ENCODE assay signal across 15 cellular contexts in the genomic region with DNA sequence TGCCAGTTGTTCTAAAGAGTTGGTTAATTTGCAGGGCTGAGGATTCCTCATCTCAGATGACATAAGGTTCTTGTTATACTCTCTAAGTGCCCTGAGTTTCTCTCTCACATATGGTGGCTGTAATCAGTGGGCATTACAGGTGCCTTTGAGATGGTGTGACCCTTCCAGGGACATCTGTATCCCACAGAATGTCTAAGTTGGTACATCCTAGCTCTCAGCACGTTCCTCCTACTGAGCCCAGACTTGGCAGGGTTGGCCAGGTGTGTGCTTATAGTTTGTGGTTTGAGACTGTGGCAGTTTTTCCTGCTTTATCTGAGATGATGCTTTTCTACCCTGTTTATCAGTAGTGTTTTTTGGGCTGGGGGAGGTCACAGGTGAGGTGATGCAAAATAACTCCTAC. TPM values are rescaled to one million over a fixed set of nuclear protein-coding genes. Genes with fewer than 3 reads are reported as not detected.
DNase-seq lines count a peak whose midpoint lies in the region; ATAC-seq and TF ChIP-seq lines count a peak whose summit lies in the region.
"Had no signal": no experiment of that assay in that cellular context is flagged by ENCODE, and none has a peak within 500 bp of the region (broad histone marks: within the 10 kb centered on the region; RNA-seq: fewer than 3 reads in every experiment).

No MANE protein-coding gene starts in this region.

- H3K4me2 ChIP-seq in Loucy (ENCODE audit: low read depth, low read length, poor library complexity, severe bottlenecking): peak overlapping the region; percentile 4

- H3K79me2 ChIP-seq in Loucy (ENCODE audit: insufficient read depth, low read length): no peaks in the 10 kb centered on the region

- H3K9me3 ChIP-seq in HEK293 (ENCODE audit: control insufficient read depth, insufficient read depth, low read depth, low read length): no peaks in the 10 kb centered on the region
- H3K9me3 ChIP-seq in Loucy (ENCODE audit: insufficient read depth, low read depth, low read length): no peaks in the 10 kb centered on the region
- H3K9me3 ChIP-seq: HAP-1 had no signal

- ATAC-seq in GM21619 (IDR thresholded peaks at IDR 0.05; ENCODE audit: unreplicated experiment) (no peak), omental fat pad (ENCODE audit: low FRiP score) (no peak)

- DNase-seq in NCI-H524 treated with DMSO at 0.1 percent for 48 hours (lab: John Stamatoyannopoulos, UW): peak; percentile 73
- DNase-seq in LoVo (ENCODE audit: low spot score): no peak
- DNase-seq in superior temporal gyrus (ENCODE audit: extremely low spot score): no peak
- no peak for DNase-seq in omental fat pad (ENCODE audit: low spot score)
- DNase-seq: C1 segment of cervical spinal cord; Calu3; CD4-positive, alpha-beta memory T cell; COR-L47; DMS153; DND-41; GM23248 had no signal

- H3K9ac ChIP-seq in Loucy (ENCODE audit: low read depth, low read length, poor library complexity, severe bottlenecking): no peak overlapping the region
- H3K9ac ChIP-seq: GM23248 had no signal

- CTCF ChIA-PET in HEK293 (lab: Yijun Ruan, JAX): no interaction called here

- no peak overlapping the region for H3K27ac ChIP-seq in HEK293 (ENCODE audit: extremely low read depth, low read depth, low read length)
- H3K27ac ChIP-seq: GM23248 had no signal

- H3F3A ChIP-seq in Loucy (ENCODE audit: low read depth): peaks cover 9% of the 10 kb centered on the region; the same call in 1 of the 2 replicates

- H3K36me3 ChIP-seq in HEK293 (ENCODE audit: control insufficient read depth in 2 of 2, insufficient read depth in 1 of 2, low read length in 2 of 2) (no peaks in the 10 kb centered on the region), Loucy (ENCODE audit: insufficient read depth, low read length) (no peaks in the 10 kb centered on the region)
- H3K36me3 ChIP-seq: HAP-1 had no signal

- no peaks in the 10 kb centered on the region for H3K9me2 ChIP-seq in Loucy (replicated peaks; ENCODE audit: low read depth, low read length)

- no peaks in the 10 kb centered on the region for H4K20me1 ChIP-seq in Loucy (ENCODE audit: insufficient read depth, low read length, poor library complexity, severe bottlenecking)

- POLR2A ChIA-PET in HEK293 (lab: Yijun Ruan, JAX): no interaction called here

- TF ChIP-seq CTCF in HEK293 (tag by site-specific recombination; IDR thresholded peaks at IDR 0.05) (no peak), Loucy (conservative IDR thresholded peaks at IDR 0.05; ENCODE audit: low read length) (no peak), omental fat pad (IDR thresholded peaks at IDR 0.05) (no peak)

- no peak overlapping the region for H2AFZ ChIP-seq in Loucy (ENCODE audit: low read length)
- H2AFZ ChIP-seq: GM23248 had no signal

- H3K4me1 ChIP-seq in HEK293 (ENCODE audit: control insufficient read depth, insufficient read depth, low read length) (peaks cover 9% of the 10 kb centered on the region), Loucy (ENCODE audit: insufficient read depth, low read length, poor library complexity, severe bottlenecking) (peaks cover 41% of the 10 kb centered on the region)
- H3K4me1 ChIP-seq: HAP-1 had no signal

- H3K4me3 ChIP-seq in HEK293 (ENCODE audit: low read depth, low read length) (no peak overlapping the region), Loucy (ENCODE audit: low read length, poor library complexity, severe bottlenecking) (no peak overlapping the region)
- H3K4me3 ChIP-seq: GM23248, HAP-1 had no signal

- H3K27me3 ChIP-seq in Loucy (ENCODE audit: insufficient read depth, low read length, poor library complexity, severe bottlenecking): no peaks in the 10 kb centered on the region

TF ChIP-seq in HEK293, 187 proteins besides CTCF, POLR2A, EP300 and RAD21:
- TF ChIP-seq, protein P1, sequence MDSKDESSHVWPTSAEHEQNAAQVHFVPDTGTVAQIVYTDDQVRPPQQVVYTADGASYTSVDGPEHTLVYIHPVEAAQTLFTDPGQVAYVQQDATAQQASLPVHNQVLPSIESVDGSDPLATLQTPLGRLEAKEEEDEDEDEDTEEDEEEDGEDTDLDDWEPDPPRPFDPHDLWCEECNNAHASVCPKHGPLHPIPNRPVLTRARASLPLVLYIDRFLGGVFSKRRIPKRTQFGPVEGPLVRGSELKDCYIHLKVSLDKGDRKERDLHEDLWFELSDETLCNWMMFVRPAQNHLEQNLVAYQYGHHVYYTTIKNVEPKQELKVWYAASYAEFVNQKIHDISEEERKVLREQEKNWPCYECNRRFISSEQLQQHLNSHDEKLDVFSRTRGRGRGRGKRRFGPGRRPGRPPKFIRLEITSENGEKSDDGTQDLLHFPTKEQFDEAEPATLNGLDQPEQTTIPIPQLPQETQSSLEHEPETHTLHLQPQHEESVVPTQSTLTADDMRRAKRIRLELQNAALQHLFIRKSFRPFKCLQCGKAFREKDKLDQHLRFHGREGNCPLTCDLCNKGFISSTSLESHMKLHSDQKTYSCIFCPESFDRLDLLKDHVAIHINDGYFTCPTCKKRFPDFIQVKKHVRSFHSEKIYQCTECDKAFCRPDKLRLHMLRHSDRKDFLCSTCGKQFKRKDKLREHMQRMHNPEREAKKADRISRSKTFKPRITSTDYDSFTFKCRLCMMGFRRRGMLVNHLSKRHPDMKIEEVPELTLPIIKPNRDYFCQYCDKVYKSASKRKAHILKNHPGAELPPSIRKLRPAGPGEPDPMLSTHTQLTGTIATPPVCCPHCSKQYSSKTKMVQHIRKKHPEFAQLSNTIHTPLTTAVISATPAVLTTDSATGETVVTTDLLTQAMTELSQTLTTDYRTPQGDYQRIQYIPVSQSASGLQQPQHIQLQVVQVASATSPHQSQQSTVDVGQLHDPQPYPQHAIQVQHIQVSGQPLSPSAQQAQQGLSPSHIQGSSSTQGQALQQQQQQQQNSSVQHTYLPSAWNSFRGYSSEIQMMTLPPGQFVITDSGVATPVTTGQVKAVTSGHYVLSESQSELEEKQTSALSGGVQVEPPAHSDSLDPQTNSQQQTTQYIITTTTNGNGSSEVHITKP (tag by site-specific recombination; IDR thresholded peaks at IDR 0.05): peak; percentile 89
- TF ChIP-seq ZNF555 (tag by site-specific recombination; conservative IDR thresholded peaks at IDR 0.05) (no peak), ZNF112 (tag by site-specific recombination; IDR thresholded peaks at IDR 0.05) (no peak)
TF ChIP-seq in HEK293: peak in this region for 1.

RNA-seq across cellular contexts. Expression of a gene that starts 36.3 kb away (rescaled TPM):
- 100 to 1,000 TPM in 1 of 4 donors, 10 to 100 TPM in 3; 34.2 to 114 (median 53.1) TPM for total RNA-seq in omental fat pad
